ENCODE assay signal across 15 cellular contexts in genomic region chr7:37149019-37149814, GRCh38.
DNase-seq lines count a peak whose midpoint lies in the region; ATAC-seq and TF ChIP-seq lines count a peak whose summit lies in the region.
"Had no signal": no experiment of that assay in that cellular context is flagged by ENCODE, and none has a peak within 500 bp of the region (broad histone marks: within the 10 kb centered on the region; RNA-seq: fewer than 3 reads in every experiment).

No MANE protein-coding gene starts in this region.

- H3K27ac ChIP-seq in gastroesophageal sphincter = peak overlapping the region in 3 of 4 donors; percentile 26 to 59 (median 31)
- H3K27ac ChIP-seq: coronary artery had no signal

- DNase-seq in DMS 273 (lab: John Stamatoyannopoulos, UW; ENCODE audit: unreplicated experiment) = peak; percentile 87
- DNase-seq in stimulated activated CD4-positive, alpha-beta T cell treated with anti-CD3 and anti-CD28 coated beads, Interleukin-2, amount 100 ng/mL, for 48 hours = no peak
- DNase-seq in Kasumi-1 (lab: John Stamatoyannopoulos, UW) = no peak
- DNase-seq in stimulated activated CD4-positive, alpha-beta T cell treated with anti-CD3 and anti-CD28 coated beads, Interleukin-1b, Interleukin-23, amount 100 ng/mL, for 48 hours = no peak
- DNase-seq: activated CD4-positive, alpha-beta T cell treated with anti-CD3 and anti-CD28 coated beads, Interleukin-2, amount 50 U/mL, for 1 hour; activated naive CD4-positive, alpha-beta T cell; natural killer cell; NCI-H187 treated with DMSO at 0.1 percent for 48 hours; T-cell had no signal

- ATAC-seq in GM21367 (IDR thresholded peaks at IDR 0.05; ENCODE audit: unreplicated experiment) (peak; percentile 53), HG03354 (IDR thresholded peaks at IDR 0.05; ENCODE audit: poor library complexity, severe bottlenecking, unreplicated experiment) (peak; percentile 72), gastroesophageal sphincter (peak; percentile 48), GM18907 (IDR thresholded peaks at IDR 0.05; ENCODE audit: unreplicated experiment) (no peak)
- ATAC-seq: natural killer cell, T-cell had no signal

- H3K27me3 ChIP-seq in gastroesophageal sphincter = no peaks in the 10 kb centered on the region

- no peaks in the 10 kb centered on the region for H3K36me3 ChIP-seq in gastroesophageal sphincter

- WGBS in gastroesophageal sphincter (ENCODE audit: low coverage in 1 of 2), 2 donors = 32 to 33% methylated on average over 1 to 3 of the region's 3 CpGs

- no peak for TF ChIP-seq POLR2A in gastroesophageal sphincter (IDR thresholded peaks at IDR 0.05)

- peaks cover 3 to 40% (median 9%) of the 10 kb centered on the region in 3 donors for H3K4me1 ChIP-seq in gastroesophageal sphincter

- H3K4me3 ChIP-seq in gastroesophageal sphincter = no peak overlapping the region
- H3K4me3 ChIP-seq: coronary artery, smooth muscle cell had no signal

- TF ChIP-seq EP300 in gastroesophageal sphincter (IDR thresholded peaks at IDR 0.05) = no peak

- H3K9me3 ChIP-seq in gastroesophageal sphincter = no peaks in the 10 kb centered on the region

- TF ChIP-seq CTCF in gastroesophageal sphincter (IDR thresholded peaks at IDR 0.05) = no peak
